25 cellular contexts compared by ENCODE assay signal in the genomic region with DNA sequence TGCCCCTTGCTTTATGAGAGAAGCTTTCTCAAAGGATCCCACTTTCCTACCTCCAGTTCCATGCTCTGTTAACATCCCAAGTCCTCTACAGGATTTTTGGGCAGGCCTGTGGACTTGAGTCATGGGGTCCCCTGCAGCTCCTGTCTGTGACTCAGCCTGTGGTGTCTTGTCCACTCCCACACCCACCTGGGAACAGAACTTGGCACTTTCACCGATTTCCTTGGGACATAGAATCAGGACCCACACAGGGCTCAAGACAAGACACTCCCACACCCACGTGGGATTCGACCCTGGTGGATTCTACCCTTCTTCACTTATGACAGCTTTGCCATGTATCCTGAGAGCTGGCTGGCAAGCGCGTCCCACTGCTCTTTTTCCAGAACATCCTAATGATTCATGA.
"Had no signal": no experiment of that assay in that cellular context is flagged by ENCODE, and none has a peak within 500 bp of the region (broad histone marks: within the 10 kb centered on the region; RNA-seq: fewer than 3 reads in every experiment).

No MANE protein-coding gene starts in this region.

- H2AFZ ChIP-seq: hepatocyte had no signal

- ATAC-seq: activated CD8-positive, alpha-beta T cell treated with anti-CD3 and anti-CD28 coated beads for 36 hours; activated naive CD4-positive, alpha-beta T cell treated with anti-CD3 and anti-CD28 coated beads, Interleukin-2, amount 50 U/mL, for 72 hours; activated T-cell treated with anti-CD3 and anti-CD28 coated beads, Interleukin-2, amount 50 U/mL, for 4 hours; activated T-helper 17 cell treated with anti-CD3 and anti-CD28 coated beads, Interleukin-2, amount 50 U/mL, for 72 hours; esophagus mucosa; gastroesophageal sphincter; heart right ventricle; WTC11 had no signal

- H3K36me3 ChIP-seq: ascending aorta, breast epithelium, gastroesophageal sphincter, heart right ventricle had no signal

- H3K27ac ChIP-seq: ascending aorta, breast epithelium, coronary artery, dorsolateral prefrontal cortex, gastroesophageal sphincter, heart right ventricle, hepatocyte, VCaP had no signal

- H3K4me1 ChIP-seq: ascending aorta, breast epithelium, gastroesophageal sphincter had no signal

- H3K4me2 ChIP-seq: hepatocyte had no signal

- H3K27me3 ChIP-seq: ascending aorta, breast epithelium, dorsolateral prefrontal cortex, gastroesophageal sphincter, hepatocyte had no signal

- H3K4me3 ChIP-seq: ascending aorta, breast epithelium, coronary artery, dorsolateral prefrontal cortex, gastroesophageal sphincter, heart right ventricle, hepatocyte had no signal

- H3K79me2 ChIP-seq: hepatocyte had no signal

- DNase-seq: activated CD4-positive, alpha-beta T cell treated with anti-CD3 and anti-CD28 coated beads for 48 hours; activated CD4-positive, alpha-beta T cell treated with anti-CD3 and anti-CD28 coated beads, Interleukin-2, amount 50 U/mL, for 1 hour; activated CD4-positive, alpha-beta T cell treated with anti-CD3 and anti-CD28 coated beads, Interleukin-2, amount 50 U/mL, for 48 hours; activated CD8-positive, alpha-beta memory T cell treated with anti-CD3 and anti-CD28 coated beads for 24 hours; activated CD8-positive, alpha-beta T cell treated with anti-CD3 and anti-CD28 coated beads for 36 hours; activated effector memory CD4-positive, alpha-beta T cell treated with anti-CD3 and anti-CD28 coated beads, Interleukin-2, amount 50 U/mL, for 16 hours; activated naive CD4-positive, alpha-beta T cell treated with anti-CD3 and anti-CD28 coated beads, Interleukin-2, amount 10 ng/mL, durations not matched to agents 7 days and 5 days; activated naive CD8-positive, alpha-beta T cell treated with anti-CD3 and anti-CD28 coated beads, Interleukin-2, amount 10 ng/mL, durations not matched to agents 7 days and 5 days; activated T-cell treated with anti-CD3 and anti-CD28 coated beads, Interleukin-2, amount 50 U/mL, for 4 hours; dorsolateral prefrontal cortex; effector memory CD4-positive, alpha-beta T cell; endodermal cell; foreskin melanocyte; heart right ventricle; T-helper 2 cell had no signal

- H3K9me3 ChIP-seq: ascending aorta had no signal
